8 cellular contexts compared by ENCODE assay signal in genomic region chr9:136312436-136312835, GRCh38. TPM values are rescaled to one million over a fixed set of nuclear protein-coding genes. Genes with fewer than 3 reads are reported as not detected.
DNase-seq lines count a peak whose midpoint lies in the region; TF ChIP-seq lines count a peak whose summit lies in the region.

No MANE protein-coding gene starts in this region.

- no peak overlapping the region for H3K27ac ChIP-seq in dorsolateral prefrontal cortex

- H3K9me3 Mint-ChIP-seq in mesothelial cell of epicardium = peaks cover 14% of the 10 kb centered on the region

- DNase-seq in AML-193 (lab: John Stamatoyannopoulos, UW) (peak; percentile 17 to 59), H7 (peak; percentile 90), UCSD-AML1 (lab: John Stamatoyannopoulos, UW; ENCODE audit: unreplicated experiment) (peak; percentile 66), dorsolateral prefrontal cortex (peak in 5 of 10 donors; percentile 17 to 76 (median 46)), mesothelial cell of epicardium (ENCODE audit: low spot score in 2 of 2, unreplicated experiment in 2 of 2) (no peak), NCI-H1930 (lab: John Stamatoyannopoulos, UW) (no peak), COR-L47 (lab: John Stamatoyannopoulos, UW) (no peak), occipital lobe (lab: John Stamatoyannopoulos, UW) (no peak)

- no peaks in the 10 kb centered on the region for H3K27me3 Mint-ChIP-seq in mesothelial cell of epicardium (ENCODE audit: low read depth)

- H3K36me3 ChIP-seq in H7 (replicated peaks; ENCODE audit: control insufficient read depth, insufficient read depth, low read length) = no peaks in the 10 kb centered on the region

- no peak overlapping the region for H3K27ac Mint-ChIP-seq in mesothelial cell of epicardium

- no peaks in the 10 kb centered on the region for H3K4me1 Mint-ChIP-seq in mesothelial cell of epicardium

- intact Hi-C loops in dorsolateral prefrontal cortex (cut with DNase I) = loop anchor here (1.0 to 5.0 kb wide), 3 partner anchors 51 to 88 kb away; partner anchors contain the start of genes DNLZ (in 1 of the 2) and SNAPC4 (in 1 of the 2)

- no peak overlapping the region for H3K4me3 Mint-ChIP-seq in mesothelial cell of epicardium

- H3K4me3 ChIP-seq in H7 (ENCODE audit: insufficient read depth, low read depth, low read length) = no peak overlapping the region
- no peak overlapping the region for H3K4me3 ChIP-seq in dorsolateral prefrontal cortex

- H3K27me3 ChIP-seq in H7 (ENCODE audit: control insufficient read depth, insufficient read depth, low read length) = no peaks in the 10 kb centered on the region
- H3K27me3 ChIP-seq in dorsolateral prefrontal cortex = peaks cover 0 to 17% (median 0%) of the 10 kb centered on the region in 45 donors

- no peaks in the 10 kb centered on the region for H3K36me3 Mint-ChIP-seq in mesothelial cell of epicardium

- TF ChIP-seq CTCF in dorsolateral prefrontal cortex (IDR thresholded peaks at IDR 0.05 in 54 of 56, conservative IDR thresholded peaks at IDR 0.05 in 2 of 56; ENCODE audit: low read depth in 1 of 56, partially characterized antibody in 56 of 56) = peak in 55 of 56 donors; percentile 37 to 85 (median 68)
- peak; percentile 37 for TF ChIP-seq CTCF in mesothelial cell of epicardium (IDR thresholded peaks at IDR 0.05; ENCODE audit: unreplicated experiment)

RNA-seq across cellular contexts. Expression of gene CCDC187, which starts 8.5 kb away (rescaled TPM):
- 0.04 TPM in 1 of 2 replicates, not detected in the other for total RNA-seq in H7 (2014; rRNA removed; shearing (Covaris generic))
- under 1 TPM in 64 of 120 experiments, not detected in 56; 0.03 to 0.26 (median 0.08) TPM for total RNA-seq in dorsolateral prefrontal cortex
- total RNA-seq in mesothelial cell of epicardium = 0.42 to 0.54 TPM (median 0.47 TPM) in 3 replicates
- under 0.01 TPM for total RNA-seq in occipital lobe

RNA-seq across cellular contexts. Expression of gene GPSM1, which starts 14.9 kb away (rescaled TPM):
- 17.3 and 22.2 TPM in 2 replicates for total RNA-seq in H7 (2014; rRNA removed; shearing (Covaris generic))
- total RNA-seq in dorsolateral prefrontal cortex = 10 to 100 TPM; 31.5 to 79.7 (median 44.8) TPM
- total RNA-seq in mesothelial cell of epicardium = 98.6 to 103 TPM (median 102 TPM) in 3 replicates
- 73.6 TPM for total RNA-seq in occipital lobe

RNA-seq across cellular contexts. Expression of gene DNLZ, which starts 51.1 kb away (rescaled TPM):
- 11.2 and 20.2 TPM in 2 replicates for total RNA-seq in H7 (2014; rRNA removed; shearing (Covaris generic))
- total RNA-seq in dorsolateral prefrontal cortex (10 to 100 TPM; 10.7 to 49.9 (median 18.5) TPM), mesothelial cell of epicardium (11.8 to 14.7 TPM (median 13.0 TPM) in 3 replicates), occipital lobe (4.1 TPM)

Comparison
In these comparisons a context has a peak if more than half of its experiments do, and no peak if none do; other contexts are left out.
1. DNase-seq: peak in AML-193 (2 of 2), H7 (single experiment) and UCSD-AML1 (single experiment); none in mesothelial cell of epicardium (0 of 2), NCI-H1930 (0 of 2), COR-L47 (single experiment) and occipital lobe (single experiment).